Comparison of ENCODE assay signal across 24 cellular contexts in genomic region chr12:26571539-26571938, GRCh38.
DNase-seq lines count a peak whose midpoint lies in the region; ATAC-seq and TF ChIP-seq lines count a peak whose summit lies in the region.
"Had no signal": no experiment of that assay in that cellular context is flagged by ENCODE, and none has a peak within 500 bp of the region (broad histone marks: within the 10 kb centered on the region; RNA-seq: fewer than 3 reads in every experiment).

No MANE protein-coding gene starts in this region.

- no peak overlapping the region for H3K4me3 Mint-ChIP-seq in activated CD8-positive, alpha-beta T cell treated with anti-CD3 and anti-CD28 coated beads, Interleukin-2, amount 10 ng/mL, durations not matched to agents 7 days and 5 days
- no peak overlapping the region for H3K4me3 Mint-ChIP-seq in activated CD8-positive, alpha-beta memory T cell treated with anti-CD3 and anti-CD28 coated beads, Interleukin-2, amount 10 ng/mL, durations not matched to agents 7 days and 5 days
- H3K4me3 Mint-ChIP-seq: CD4-positive, alpha-beta memory T cell had no signal

- intact Hi-C loops in PC-3 (cut with micrococcal nuclease) = no loop called here
- intact Hi-C loops in esophagus muscularis mucosa (cut with DNase I) = no loop called here
- intact Hi-C loops in mucosa of descending colon (cut with DNase I, micrococcal nuclease) = no loop called here
- intact Hi-C loops in transverse colon (cut with DNase I; ENCODE audit: low total_unique reads) = no loop called here
- intact Hi-C loops in head of caudate nucleus (cut with DNase I) = no loop called here

- H4K20me1 ChIP-seq in PC-3 (ENCODE audit: low read length) = no peaks in the 10 kb centered on the region

- no peaks in the 10 kb centered on the region for H3F3A ChIP-seq in PC-3 (ENCODE audit: low read length, unreplicated experiment)

- H3K4me1 ChIP-seq in PC-3 (ENCODE audit: insufficient read depth, low read length) (no peaks in the 10 kb centered on the region), esophagus muscularis mucosa (peaks cover 0 to 9% (median 8%) of the 10 kb centered on the region in 4 donors), mucosa of descending colon (ENCODE audit: low read depth) (peaks cover 8% of the 10 kb centered on the region), transverse colon (peaks cover 0 to 21% (median 8%) of the 10 kb centered on the region in 4 donors)

- H3K27ac ChIP-seq in PC-3 (ENCODE audit: low read length) (no peak overlapping the region), esophagus muscularis mucosa (replicated peaks in 1 of 4) (no peak overlapping the region), transverse colon (peak overlapping the region; percentile 24 to 61 (median 44))
- H3K27ac ChIP-seq: RWPE1 had no signal

- no peaks in the 10 kb centered on the region for H3K9me3 Mint-ChIP-seq in activated CD8-positive, alpha-beta T cell treated with anti-CD3 and anti-CD28 coated beads, Interleukin-2, amount 10 ng/mL, durations not matched to agents 7 days and 5 days (ENCODE audit: insufficient read depth)
- no peaks in the 10 kb centered on the region for H3K9me3 Mint-ChIP-seq in activated CD8-positive, alpha-beta memory T cell treated with anti-CD3 and anti-CD28 coated beads, Interleukin-2, amount 10 ng/mL, durations not matched to agents 7 days and 5 days (ENCODE audit: low read depth)
- H3K9me3 Mint-ChIP-seq: CD4-positive, alpha-beta memory T cell had no signal

- no peaks in the 10 kb centered on the region for H3K79me2 ChIP-seq in PC-3 (ENCODE audit: low read length)

- no peak for TF ChIP-seq EP300 in esophagus muscularis mucosa (IDR thresholded peaks at IDR 0.05)
- no peak for TF ChIP-seq EP300 in transverse colon (IDR thresholded peaks at IDR 0.05; ENCODE audit: low read depth)

- DNase-seq in PC-3 = no peak
- peak; percentile 50 for DNase-seq in esophagus muscularis mucosa (ENCODE audit: extremely low spot score)
- DNase-seq in mucosa of descending colon = peak in 2 of 3 donors; percentile 35 to 56
- DNase-seq in transverse colon = peak; percentile 43
- no peak for DNase-seq in activated CD8-positive, alpha-beta T cell treated with anti-CD3 and anti-CD28 coated beads, Interleukin-2, amount 10 ng/mL, durations not matched to agents 7 days and 5 days
- DNase-seq in head of caudate nucleus = no peak
- no peak for DNase-seq in activated CD8-positive, alpha-beta memory T cell treated with anti-CD3 and anti-CD28 coated beads, Interleukin-2, amount 10 ng/mL, durations not matched to agents 7 days and 5 days
- DNase-seq: C1 segment of cervical spinal cord; CD4-positive, alpha-beta memory T cell; DMS 273 treated with DMSO at 0.1 percent for 48 hours; DMS79 treated with DMSO at 0.1 percent for 48 hours; GF-D8; KG1; MG63; NCI-H1105 treated with DMSO at 0.1 percent for 48 hours; NCI-H146; NCI-H1930; NCI-H2107; NCI-H524 treated with DMSO at 0.1 percent for 48 hours; NCI-H774; SHP77 treated with DMSO at 0.1 percent for 48 hours had no signal

- no peak overlapping the region for H2AFZ ChIP-seq in PC-3 (ENCODE audit: low read length)

- no peaks in the 10 kb centered on the region for H3K27me3 ChIP-seq in PC-3 (ENCODE audit: low read length)
- H3K27me3 ChIP-seq in esophagus muscularis mucosa = no peaks in the 10 kb centered on the region
- no peaks in the 10 kb centered on the region for H3K27me3 ChIP-seq in transverse colon
- H3K27me3 ChIP-seq: MG63 had no signal

- no peak overlapping the region for H3K4me3 ChIP-seq in PC-3 (ENCODE audit: low read length)
- no peak overlapping the region for H3K4me3 ChIP-seq in esophagus muscularis mucosa
- no peak overlapping the region for H3K4me3 ChIP-seq in mucosa of descending colon
- no peak overlapping the region for H3K4me3 ChIP-seq in transverse colon
- H3K4me3 ChIP-seq: MG63 had no signal

- H3K27ac Mint-ChIP-seq in activated CD8-positive, alpha-beta T cell treated with anti-CD3 and anti-CD28 coated beads, Interleukin-2, amount 10 ng/mL, durations not matched to agents 7 days and 5 days = no peak overlapping the region
- no peak overlapping the region for H3K27ac Mint-ChIP-seq in activated CD8-positive, alpha-beta memory T cell treated with anti-CD3 and anti-CD28 coated beads, Interleukin-2, amount 10 ng/mL, durations not matched to agents 7 days and 5 days
- H3K27ac Mint-ChIP-seq: CD4-positive, alpha-beta memory T cell had no signal

- H3K27me3 Mint-ChIP-seq in activated CD8-positive, alpha-beta T cell treated with anti-CD3 and anti-CD28 coated beads, Interleukin-2, amount 10 ng/mL, durations not matched to agents 7 days and 5 days (ENCODE audit: low read depth) = no peaks in the 10 kb centered on the region
- no peaks in the 10 kb centered on the region for H3K27me3 Mint-ChIP-seq in activated CD8-positive, alpha-beta memory T cell treated with anti-CD3 and anti-CD28 coated beads, Interleukin-2, amount 10 ng/mL, durations not matched to agents 7 days and 5 days
- H3K27me3 Mint-ChIP-seq: CD4-positive, alpha-beta memory T cell had no signal

- H3K4me2 ChIP-seq in PC-3 (ENCODE audit: low read length) = no peak overlapping the region

- in situ Hi-C loops in transverse colon (cut with MboI; ENCODE audit: low pct_ligation_motif_present in 1 of 4, low pct_unique_long_range_greater_than_20kb in 1 of 4, low sequenced_read_pairs in 3 of 4) = no loop called here

- POLR2A ChIA-PET in PC-3 (lab: Charles Lee; ENCODE audit: unreplicated experiment) = no interaction called here
- POLR2A ChIA-PET in activated CD8-positive, alpha-beta T cell treated with anti-CD3 and anti-CD28 coated beads, Interleukin-2, amount 10 ng/mL, durations not matched to agents 7 days and 5 days (lab: Charles Lee) = no interaction called here

- H3K9ac ChIP-seq in PC-3 (ENCODE audit: low read length) = no peak overlapping the region

- no peaks in the 10 kb centered on the region for H3K36me3 ChIP-seq in PC-3 (ENCODE audit: low read depth, low read length)
- H3K36me3 ChIP-seq in esophagus muscularis mucosa = peaks cover 0 to 3% (median 1%) of the 10 kb centered on the region in 4 donors
- no peaks in the 10 kb centered on the region for H3K36me3 ChIP-seq in mucosa of descending colon (ENCODE audit: low read depth)
- H3K36me3 ChIP-seq in transverse colon = no peaks in the 10 kb centered on the region
- H3K36me3 ChIP-seq: MG63 had no signal

- TF ChIP-seq CTCF in PC-3 (conservative IDR thresholded peaks at IDR 0.05; ENCODE audit: low read depth, low read length) (no peak), esophagus muscularis mucosa (IDR thresholded peaks at IDR 0.05) (no peak), mucosa of descending colon (IDR thresholded peaks at IDR 0.05) (no peak), transverse colon (IDR thresholded peaks at IDR 0.05) (no peak)

- peaks cover 9% of the 10 kb centered on the region for H3K36me3 Mint-ChIP-seq in activated CD8-positive, alpha-beta T cell treated with anti-CD3 and anti-CD28 coated beads, Interleukin-2, amount 10 ng/mL, durations not matched to agents 7 days and 5 days (ENCODE audit: low read depth)
- peaks cover 19% of the 10 kb centered on the region for H3K36me3 Mint-ChIP-seq in activated CD8-positive, alpha-beta memory T cell treated with anti-CD3 and anti-CD28 coated beads, Interleukin-2, amount 10 ng/mL, durations not matched to agents 7 days and 5 days

- no TSS peak for BruUV-seq in PC-3 (replicated peaks; lab: Mats Ljungman, UMichigan)

- TF ChIP-seq POLR2A in esophagus muscularis mucosa (IDR thresholded peaks at IDR 0.05; ENCODE audit: low read depth) = no peak
- no peak for TF ChIP-seq POLR2A in transverse colon (IDR thresholded peaks at IDR 0.05)

- H3K9me3 ChIP-seq in PC-3 (ENCODE audit: low read length) (no peaks in the 10 kb centered on the region), esophagus muscularis mucosa (no peaks in the 10 kb centered on the region), mucosa of descending colon (no peaks in the 10 kb centered on the region), transverse colon (no peaks in the 10 kb centered on the region)
- H3K9me3 ChIP-seq: MG63 had no signal

- no peaks in the 10 kb centered on the region for H3K9me2 ChIP-seq in PC-3 (replicated peaks; ENCODE audit: low read length)

- CTCF ChIA-PET in PC-3 (lab: Charles Lee) = no interaction called here
- CTCF ChIA-PET in activated CD8-positive, alpha-beta T cell treated with anti-CD3 and anti-CD28 coated beads, Interleukin-2, amount 10 ng/mL, durations not matched to agents 7 days and 5 days (lab: Charles Lee) = interaction anchor here (1.4 kb wide), 1 partner anchor 11 kb away, joined by 3 read pairs; no protein-coding TSS in a partner anchor
- CTCF ChIA-PET in activated CD8-positive, alpha-beta memory T cell treated with anti-CD3 and anti-CD28 coated beads, Interleukin-2, amount 10 ng/mL, durations not matched to agents 7 days and 5 days (lab: Charles Lee) = interaction anchor here (1.2 kb wide), 1 partner anchor 18 kb away, joined by 3 read pairs; no protein-coding TSS in a partner anchor

- ATAC-seq in PC-3 (peak; percentile 53; the same call in 1 of the 2 replicates), mucosa of descending colon (peak; percentile 97)
- ATAC-seq in activated CD8-positive, alpha-beta T cell treated with anti-CD3 and anti-CD28 coated beads, Interleukin-2, amount 10 ng/mL, durations not matched to agents 7 days and 5 days = no peak
- ATAC-seq in activated CD8-positive, alpha-beta memory T cell treated with anti-CD3 and anti-CD28 coated beads, Interleukin-2, amount 10 ng/mL, durations not matched to agents 7 days and 5 days = no peak
- ATAC-seq: HCT116, Panc1 had no signal

- 100% methylated on average over 4 of the region's 4 CpGs for WGBS in esophagus muscularis mucosa
- 64 to 68% methylated on average over 4 of the region's 4 CpGs for WGBS in transverse colon (ENCODE audit: low coverage in 1 of 2), 2 donors

- H3K4me1 Mint-ChIP-seq in activated CD8-positive, alpha-beta T cell treated with anti-CD3 and anti-CD28 coated beads, Interleukin-2, amount 10 ng/mL, durations not matched to agents 7 days and 5 days (ENCODE audit: low read depth) = peaks cover 12% of the 10 kb centered on the region
- H3K4me1 Mint-ChIP-seq in activated CD8-positive, alpha-beta memory T cell treated with anti-CD3 and anti-CD28 coated beads, Interleukin-2, amount 10 ng/mL, durations not matched to agents 7 days and 5 days = peaks cover 9% of the 10 kb centered on the region

Comparison
In these comparisons a context has a peak if more than half of its experiments do, and no peak if none do; other contexts are left out.
1. ATAC-seq: peak in PC-3 (single experiment) and mucosa of descending colon (single experiment); none in activated CD8-positive, alpha-beta T cell treated with anti-CD3 and anti-CD28 coated beads, Interleukin-2, amount 10 ng/mL, durations not matched to agents 7 days and 5 days (single experiment) and activated CD8-positive, alpha-beta memory T cell treated with anti-CD3 and anti-CD28 coated beads, Interleukin-2, amount 10 ng/mL, durations not matched to agents 7 days and 5 days (single experiment).
2. DNase-seq: peak in esophagus muscularis mucosa (single experiment), mucosa of descending colon (2 of 3) and transverse colon (single experiment); none in PC-3 (single experiment), activated CD8-positive, alpha-beta T cell treated with anti-CD3 and anti-CD28 coated beads, Interleukin-2, amount 10 ng/mL, durations not matched to agents 7 days and 5 days (single experiment), head of caudate nucleus (0 of 42) and activated CD8-positive, alpha-beta memory T cell treated with anti-CD3 and anti-CD28 coated beads, Interleukin-2, amount 10 ng/mL, durations not matched to agents 7 days and 5 days (single experiment).
3. H3K27ac ChIP-seq: peak in transverse colon (4 of 4); none in PC-3 (single experiment) and esophagus muscularis mucosa (0 of 4).